Comparison of ENCODE assay signal across 7 cellular contexts in genomic region chr16:46972429-46972970, GRCh38. TPM values are rescaled to one million over a fixed set of nuclear protein-coding genes. Genes with fewer than 3 reads are reported as not detected.
A peak's percentile ranks its signal among the peaks of the same experiment; 100 is the strongest.
DNase-seq lines count a peak whose midpoint lies in the region; ATAC-seq, FAIRE-seq and TF ChIP-seq lines count a peak whose summit lies in the region.

No MANE protein-coding gene starts in this region.

- no peaks in the 10 kb centered on the region for H3K9me3 ChIP-seq in mesodermal cell (ENCODE audit: control insufficient read depth, low read length)

- no peak for TF ChIP-seq CTCF in GM06990 (IDR thresholded peaks at IDR 0.05; ENCODE audit: insufficient read depth, low read length, poor library complexity, severe bottlenecking)

- H3K36me3 ChIP-seq in GM06990 (ENCODE audit: control insufficient read depth, insufficient read depth, low read length) = peaks cover 8% of the 10 kb centered on the region
- peaks cover 36% of the 10 kb centered on the region for H3K36me3 ChIP-seq in mesodermal cell (ENCODE audit: control insufficient read depth, insufficient read depth, low read length)

- FAIRE-seq in RCC 7860 (lab: Jason Lieb, UNC) = no peak

- H3K4me3 ChIP-seq in GM06990 (replicated peaks; ENCODE audit: low read depth, low read length) (peak overlapping the region; percentile 96), mesodermal cell (ENCODE audit: extremely low read depth, insufficient read depth, low read length, poor library complexity, severe bottlenecking) (peak overlapping the region; percentile 81)

- H3K27me3 ChIP-seq in GM06990 (replicated peaks; ENCODE audit: control insufficient read depth, insufficient read depth, low read length) = no peaks in the 10 kb centered on the region

- H3K4me1 ChIP-seq in mesodermal cell (ENCODE audit: control insufficient read depth, insufficient read depth, low read length, poor library complexity, severe bottlenecking) = peaks cover 7% of the 10 kb centered on the region

- ATAC-seq in HG03066 (IDR thresholded peaks at IDR 0.05; ENCODE audit: low read depth, unreplicated experiment) (peak; percentile 38), HG03159 (IDR thresholded peaks at IDR 0.05; ENCODE audit: unreplicated experiment) (no peak)

- peak overlapping the region; percentile 93 for H3K27ac ChIP-seq in mesodermal cell (ENCODE audit: low read depth, low read length, severe bottlenecking)

- 2 to 4% methylated on average over 13 to 18 of the region's 20 CpGs for WGBS in mesodermal cell (ENCODE audit: insufficient coverage in 2 of 2), 2 experiments

- no peak for DNase-seq in GM06990 (ENCODE audit: extremely low read depth, insufficient read length)
- DNase-seq in RCC 7860 (ENCODE audit: low spot score) = peak; percentile 7
- DNase-seq in dedifferentiated amniotic fluid mesenchymal stem cell (ENCODE audit: extremely low spot score) = peak; percentile 20
- no peak for DNase-seq in effector CD8-positive, alpha-beta T cell (lab: John Stamatoyannopoulos, UW)

RNA-seq across cellular contexts. Expression of gene DNAJA2, which starts 1.0 kb away (rescaled TPM):
- polyA plus RNA-seq in mesodermal cell (2013, experiment 1 of 2) = 58.8 TPM
- 65.1 TPM for polyA plus RNA-seq in mesodermal cell (2013, experiment 2 of 2)

Comparison
In these comparisons a context has a peak if more than half of its experiments do, and no peak if none do; other contexts are left out.
1. DNase-seq: peak in RCC 7860 (single experiment) and dedifferentiated amniotic fluid mesenchymal stem cell (single experiment); none in GM06990 (single experiment) and effector CD8-positive, alpha-beta T cell (single experiment).